ENCODE assay signal across 8 cellular contexts in the genomic region with DNA sequence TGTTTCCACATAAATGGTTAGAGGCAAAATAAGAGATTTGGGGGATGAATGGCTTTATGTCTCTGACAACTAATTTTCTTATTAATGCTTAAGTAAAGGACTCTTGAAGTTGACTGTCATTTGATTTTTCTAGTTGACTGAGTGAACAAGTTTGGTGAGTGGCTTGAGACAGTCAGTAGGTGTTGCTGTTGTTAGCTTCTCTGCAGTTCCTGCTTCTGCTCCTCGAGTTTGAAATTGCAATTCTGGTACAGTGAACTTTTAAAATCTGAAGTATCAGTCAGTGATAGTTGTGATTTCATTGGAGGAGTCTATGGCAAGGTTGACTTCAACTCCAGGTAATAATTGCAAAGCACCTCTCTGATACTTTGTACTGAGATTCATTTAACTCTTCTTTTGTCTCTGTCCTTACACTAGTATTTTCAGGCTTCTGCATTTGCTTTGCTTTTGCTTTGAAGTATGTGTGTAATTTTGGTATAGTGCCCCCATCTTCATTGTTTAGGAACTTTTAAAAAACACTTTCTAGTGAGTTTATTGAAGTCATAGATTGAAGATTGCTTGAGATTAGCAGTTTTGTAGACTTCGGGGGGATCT. TPM values are rescaled to one million over a fixed set of nuclear protein-coding genes. Genes with fewer than 3 reads are reported as not detected.
DNase-seq lines count a peak whose midpoint lies in the region; ATAC-seq and TF ChIP-seq lines count a peak whose summit lies in the region.

No MANE protein-coding gene starts in this region.

- peak; percentile 61 for TF ChIP-seq CTCF in WERI-Rb-1 (IDR thresholded peaks at IDR 0.05; ENCODE audit: low read depth, low read length)
- peak; percentile 72 for TF ChIP-seq CTCF in fibroblast of the aortic adventitia (IDR thresholded peaks at IDR 0.05; ENCODE audit: insufficient read depth, low read length)

- no peaks in the 10 kb centered on the region for H3K9me3 ChIP-seq in HUES6 (ENCODE audit: control insufficient read depth, insufficient read depth, low read depth, low read length)
- no peaks in the 10 kb centered on the region for H3K9me3 ChIP-seq in WERI-Rb-1 (ENCODE audit: severe bottlenecking)

- H3K4me1 ChIP-seq in HUES6 (ENCODE audit: control insufficient read depth, insufficient read depth, low read length) (peaks cover 37% of the 10 kb centered on the region), rectal smooth muscle tissue (ENCODE audit: control insufficient read depth, insufficient read depth, low read length) (peaks cover 5% of the 10 kb centered on the region)

- H3K4me3 ChIP-seq in HUES6 (ENCODE audit: low read depth, low read length), result peak overlapping the region; percentile 76
- no peak overlapping the region for H3K4me3 ChIP-seq in WERI-Rb-1 (ENCODE audit: low read depth, low read length)
- H3K4me3 ChIP-seq in fibroblast of the aortic adventitia (ENCODE audit: low read depth, low read length), result peak overlapping the region; percentile 83
- H3K4me3 ChIP-seq in rectal smooth muscle tissue (ENCODE audit: low read length), result peak overlapping the region; percentile 89

- H3K27ac ChIP-seq in HUES6 (ENCODE audit: low read depth, low read length) (no peak overlapping the region), WERI-Rb-1 (no peak overlapping the region), rectal smooth muscle tissue (ENCODE audit: low read depth, low read length) (no peak overlapping the region)

- DNase-seq in NCI-H2107 treated with DMSO at 0.1 percent for 48 hours (lab: John Stamatoyannopoulos, UW; ENCODE audit: unreplicated experiment) (peak; percentile 37), NCI-H2107 (lab: John Stamatoyannopoulos, UW) (no peak), WERI-Rb-1 (no peak), fibroblast of the aortic adventitia (ENCODE audit: low read depth) (peak; percentile 78), NCI-H1436 (lab: John Stamatoyannopoulos, UW) (no peak)

- no peaks in the 10 kb centered on the region for H3K36me3 ChIP-seq in HUES6 (ENCODE audit: control insufficient read depth, insufficient read depth, low read length)
- peaks cover 6% of the 10 kb centered on the region for H3K36me3 ChIP-seq in WERI-Rb-1
- no peaks in the 10 kb centered on the region for H3K36me3 ChIP-seq in rectal smooth muscle tissue (ENCODE audit: control insufficient read depth, insufficient read depth, low read length)

- no peak for ATAC-seq in HG03025 (IDR thresholded peaks at IDR 0.05; ENCODE audit: low FRiP score, unreplicated experiment)

- H3K27me3 ChIP-seq in HUES6 (ENCODE audit: control insufficient read depth, insufficient read depth, low read length) (no peaks in the 10 kb centered on the region), WERI-Rb-1 (ENCODE audit: insufficient read depth, low read depth, severe bottlenecking) (no peaks in the 10 kb centered on the region), rectal smooth muscle tissue (ENCODE audit: control insufficient read depth, insufficient read depth, low read length) (no peaks in the 10 kb centered on the region)

- H3K9ac ChIP-seq in HUES6 (ENCODE audit: low read length) (peak overlapping the region; percentile 23), rectal smooth muscle tissue (ENCODE audit: low read length) (no peak overlapping the region)

RNA-seq across cellular contexts. Expression of a gene that starts 2.5 kb away (rescaled TPM):
- 35.1 and 41.0 TPM in 2 replicates for total RNA-seq in fibroblast of the aortic adventitia (ENCODE audit: low replicate concordance)

Comparison
In these comparisons a context has a peak if more than half of its experiments do, and no peak if none do; other contexts are left out.
1. DNase-seq: peak in NCI-H2107 treated with DMSO at 0.1 percent for 48 hours (single experiment) and fibroblast of the aortic adventitia (single experiment); none in NCI-H2107 (single experiment), WERI-Rb-1 (single experiment) and NCI-H1436 (single experiment).